Comparison of ENCODE assay signal across 20 cellular contexts in genomic region chr15:68411735-68412134, GRCh38. TPM values are rescaled to one million over a fixed set of nuclear protein-coding genes. Genes with fewer than 3 reads are reported as not detected.
"Had no signal": no experiment of that assay in that cellular context is flagged by ENCODE, and none has a peak within 500 bp of the region (broad histone marks: within the 10 kb centered on the region; RNA-seq: fewer than 3 reads in every experiment).

No MANE protein-coding gene starts in this region.

- H3K4me1 Mint-ChIP-seq: brain; stimulated activated naive B cell treated with anti-CD40 and anti-IgM and Interleukin-4, amounts not matched to agents 10 μg/mL and 1 μg/mL and 100 μg/mL, for 72 hours; T-cell had no signal

- H3K27ac Mint-ChIP-seq: activated naive CD8-positive, alpha-beta T cell; brain; stimulated activated naive B cell treated with anti-CD40 and anti-IgM and Interleukin-4, amounts not matched to agents 10 μg/mL and 1 μg/mL and 100 μg/mL, for 72 hours; T-cell had no signal

- H3K9me3 ChIP-seq: sigmoid colon, tibial nerve had no signal

- H3K4me3 Mint-ChIP-seq: activated naive CD8-positive, alpha-beta T cell; brain; nephron; stimulated activated naive B cell treated with anti-CD40 and anti-IgM and Interleukin-4, amounts not matched to agents 10 μg/mL and 1 μg/mL and 100 μg/mL, for 72 hours; T-cell had no signal

- H3K36me3 Mint-ChIP-seq: activated naive CD8-positive, alpha-beta T cell; brain; stimulated activated naive B cell treated with anti-CD40 and anti-IgM and Interleukin-4, amounts not matched to agents 10 μg/mL and 1 μg/mL and 100 μg/mL, for 72 hours; T-cell had no signal

- H3K4me3 ChIP-seq: hepatocyte, sigmoid colon, SK-N-MC, tibial nerve had no signal

- H3K36me3 ChIP-seq: sigmoid colon, tibial nerve had no signal

- H3K27me3 Mint-ChIP-seq: activated naive CD8-positive, alpha-beta T cell had no signal

- ATAC-seq: activated CD4-positive, CD25-positive, alpha-beta regulatory T cell treated with anti-CD3 and anti-CD28 coated beads, Interleukin-2, amount 50 U/mL, for 24 hours; esophagus mucosa; left ventricle myocardium superior; stimulated activated naive B cell treated with anti-CD40 and anti-IgM and Interleukin-4, amounts not matched to agents 10 μg/mL and 1 μg/mL and 100 μg/mL, for 72 hours; T-cell had no signal

- DNase-seq: activated CD4-positive, alpha-beta T cell treated with anti-CD3 and anti-CD28 coated beads, Interleukin-2, amount 50 U/mL, for 4 hours; activated gamma-delta T cell treated with Interleukin-2 at 50 U/mL for 16 hours; amniotic stem cell; cerebellar nuclear complex; left ventricle myocardium superior; mesenchymal stem cell; sigmoid colon; stimulated activated CD4-positive, alpha-beta T cell treated with anti-CD3 and anti-CD28 coated beads, Interleukin-12 subunit alpha, Interleukin-12 subunit beta, amount 100 ng/mL, for 4 hours; stimulated activated naive B cell treated with anti-CD40 and anti-IgM and Interleukin-4, amounts not matched to agents 10 μg/mL and 1 μg/mL and 100 μg/mL, for 72 hours; T-helper 9 cell had no signal

- H3K27me3 ChIP-seq: hepatocyte, sigmoid colon, tibial nerve had no signal

- H3K27ac ChIP-seq: hepatocyte, sigmoid colon, SK-N-MC, tibial nerve had no signal

- H3K9me3 Mint-ChIP-seq: brain; nephron; stimulated activated naive B cell treated with anti-CD40 and anti-IgM and Interleukin-4, amounts not matched to agents 10 μg/mL and 1 μg/mL and 100 μg/mL, for 72 hours; T-cell had no signal

- H3K4me1 ChIP-seq: sigmoid colon, tibial nerve had no signal

RNA-seq across cellular contexts. Expression of gene ITGA11, which starts 20.2 kb away (rescaled TPM):
- polyA plus RNA-seq: keratinocyte had no signal
